Comparison of ENCODE assay signal across 8 cellular contexts in the genomic region with DNA sequence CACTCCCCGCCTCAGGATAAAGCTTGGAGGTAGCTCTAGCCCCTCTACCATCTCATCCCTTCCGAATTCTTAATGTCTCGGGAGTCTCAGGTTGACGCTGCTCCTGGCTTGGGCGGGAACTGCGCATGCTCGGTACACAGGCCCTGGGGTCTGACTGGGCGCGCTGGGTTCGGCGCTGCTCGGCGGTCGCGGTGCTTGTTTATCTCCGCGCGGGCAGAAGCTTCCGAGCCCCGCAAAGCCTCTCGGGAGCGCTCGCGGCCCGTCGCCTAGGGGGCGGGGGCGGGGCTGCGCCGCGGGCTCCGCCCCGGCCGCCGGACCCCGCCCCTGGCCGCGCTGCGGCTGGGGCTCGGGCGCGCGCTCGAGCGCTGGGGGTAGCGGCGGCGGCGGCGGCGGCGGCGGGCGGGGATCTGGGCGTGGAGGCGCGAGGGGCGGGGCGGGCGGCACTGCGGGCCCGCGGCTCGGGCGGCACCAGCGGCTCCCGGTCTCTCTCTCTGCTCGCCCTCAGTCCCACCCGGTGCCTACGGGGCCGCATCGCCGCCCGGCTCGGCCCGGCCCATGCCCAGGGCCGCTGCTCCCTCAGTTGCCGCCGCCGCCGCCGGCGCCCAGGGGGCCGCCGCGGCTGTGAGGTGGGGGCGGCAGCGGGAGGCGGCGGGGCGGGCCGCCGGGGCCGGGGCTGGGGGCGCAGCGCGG. TPM values are rescaled to one million over a fixed set of nuclear protein-coding genes. Genes with fewer than 3 reads are reported as not detected.
A peak's percentile ranks its signal among the peaks of the same experiment; 100 is the strongest.
DNase-seq lines count a peak whose midpoint lies in the region; ATAC-seq, FAIRE-seq and TF ChIP-seq lines count a peak whose summit lies in the region.

Gene RAP2A, plus strand, starts transcription at position 443 of the 690 bp plus-strand sequence. CDS start 302 bp downstream, outside the sequence.

- no peaks in the 10 kb centered on the region for H3K27me3 ChIP-seq in BE2C
- H3K27me3 ChIP-seq in HepG2 (ENCODE audit: control insufficient read depth in 1 of 2, insufficient read depth in 2 of 2, low read length in 2 of 2), result no peaks in the 10 kb centered on the region

- H2AFZ ChIP-seq in HepG2 (ENCODE audit: low read length), result no peak within 1 kb of the TSS

- POLR2A ChIA-PET in HepG2 (lab: Yijun Ruan, JAX), result interaction anchor here (0.9 to 1.8 kb wide), 11 partner anchors 11 to 1381 kb away, joined by 3 to 6 read pairs (median 4); partner anchors contain the start of genes MBNL2 and UGGT2

- BruUV-seq in HepG2 (replicated peaks; lab: Mats Ljungman, UMichigan), result no TSS peak

- CTCF ChIA-PET in HepG2 (lab: Yijun Ruan, JAX; ENCODE audit: low intra/inter-chr PET ratio, low total read pairs), result no interaction called here

- peak; percentile 57 to 72 for TF ChIP-seq POLR2A in HepG2 (IDR thresholded peaks at IDR 0.05; ENCODE audit: insufficient read depth in 1 of 2, low read depth in 2 of 2, low read length in 2 of 2)

- in situ Hi-C loops in HepG2 (cut with HindIII; ENCODE audit: extremely low pct_ligation_motif_present, low pct_unique_long_range_greater_than_20kb), result loop anchor here (5.0 kb wide), 1 partner anchor 143 kb away; no protein-coding TSS in a partner anchor

- intact Hi-C loops in HepG2 (cut with micrococcal nuclease; ENCODE audit: unreplicated experiment), result loop anchor here (10.0 kb wide), 1 partner anchor 209 kb away; the partner anchor contains the start of gene MBNL2

- H4K20me1 ChIP-seq in HepG2 (ENCODE audit: insufficient read depth, low read length), result no peaks in the 10 kb centered on the region

- no peak for FAIRE-seq in HepG2 (lab: Jason Lieb, UNC)

- ATAC-seq in GM19351 (IDR thresholded peaks at IDR 0.05; ENCODE audit: unreplicated experiment), result peak; percentile 45
- ATAC-seq in HG03520 (IDR thresholded peaks at IDR 0.05; ENCODE audit: unreplicated experiment), result peak; percentile 38
- ATAC-seq in HepG2, result peak; percentile 80

- WGBS in HepG2 (ENCODE audit: low lambda C conversion rate), result 2% methylated on average over 10 of the region's 97 CpGs

- no peak for TF ChIP-seq EP300 in HepG2 (IDR thresholded peaks at IDR 0.05; ENCODE audit: low read depth in 2 of 2, low read length in 2 of 2)
- TF ChIP-seq EP300 in HepG2 (CRISPR knock-in tag; IDR thresholded peaks at IDR 0.05; ENCODE audit: borderline replicate concordance), result no peak

- H3K4me3 ChIP-seq in BE2C (ENCODE audit: low read depth, low read length) (peak within 1 kb of the TSS; percentile 93), HepG2 (replicated peaks in 1 of 3; ENCODE audit: insufficient read depth in 1 of 3, low read depth in 2 of 3, low read length in 3 of 3) (peak within 1 kb of the TSS; percentile 86 to 90 (median 89))

- H3K4me1 ChIP-seq in BE2C (no peaks in the 10 kb centered on the region; the same call in 1 of the 2 replicates), HepG2 (ENCODE audit: insufficient read depth, low read length) (peaks cover 58% of the 10 kb centered on the region)

- H3K79me2 ChIP-seq in HepG2 (ENCODE audit: insufficient read depth, low read length), result peaks cover 32% of the 10 kb centered on the region

- H3K27ac ChIP-seq in HepG2 (ENCODE audit: extremely low read length, insufficient read depth, low read length), result peak within 1 kb of the TSS; percentile 96

- H3K36me3 ChIP-seq in BE2C (no peaks in the 10 kb centered on the region), HepG2 (replicated peaks in 1 of 2; ENCODE audit: control insufficient read depth in 1 of 2, insufficient read depth in 2 of 2, low read length in 2 of 2) (peaks cover 0 to 4% of the 10 kb centered on the region in 2 experiments; a peak in 1 of 5 replicates)

- H3K9ac ChIP-seq in HepG2 (ENCODE audit: insufficient read depth, low read depth, low read length), result peak within 1 kb of the TSS; percentile 90

- DNase-seq in BE2C (peak; percentile 96), NCI-H69 (lab: John Stamatoyannopoulos, UW) (peak; percentile 97), dedifferentiated amniotic fluid mesenchymal stem cell (ENCODE audit: extremely low spot score) (peak; percentile 88), HepG2 (ENCODE audit: low spot score) (peak; percentile 85)
- DNase-seq in activated CD4-positive, alpha-beta T cell treated with anti-CD3 and anti-CD28 coated beads, Interleukin-2, amount 50 U/mL, for 24 hours (ENCODE audit: low read depth in 1 of 2, low spot score in 1 of 2), result peak; percentile 72 to 89
- DNase-seq in stimulated activated CD4-positive, alpha-beta T cell treated with anti-CD3 and anti-CD28 coated beads, Interleukin-2, amount 100 ng/mL, for 48 hours, result peak; percentile 83 to 84

- peak; percentile 33; the same call in 1 of the 2 replicates for TF ChIP-seq RAD21 in HepG2 (CRISPR knock-in tag; IDR thresholded peaks at IDR 0.05)

- H3K9me3 ChIP-seq in BE2C (no peaks in the 10 kb centered on the region), HepG2 (ENCODE audit: low read length) (no peaks in the 10 kb centered on the region)

- TF ChIP-seq CTCF in BE2C (IDR thresholded peaks at IDR 0.05; ENCODE audit: low read depth, low read length) (no peak), HepG2 (CRISPR knock-in tag; IDR thresholded peaks at IDR 0.05) (peak; percentile 59)

- peak within 1 kb of the TSS; percentile 99 for H3K4me2 ChIP-seq in HepG2 (ENCODE audit: low read depth, low read length)

TF ChIP-seq in HepG2, 621 proteins besides CTCF, POLR2A, EP300 and RAD21 (continues in another document):
- no peak for TF ChIP-seq SCMH1 (CRISPR knock-in tag; IDR thresholded peaks at IDR 0.05; ENCODE audit: borderline replicate concordance)
- no peak for TF ChIP-seq NFATC3 (CRISPR knock-in tag; IDR thresholded peaks at IDR 0.05)
- TF ChIP-seq TBP (CRISPR knock-in tag; IDR thresholded peaks at IDR 0.05), result peak; percentile 39; the same call in 1 of the 2 replicates
- TF ChIP-seq, protein P1, sequence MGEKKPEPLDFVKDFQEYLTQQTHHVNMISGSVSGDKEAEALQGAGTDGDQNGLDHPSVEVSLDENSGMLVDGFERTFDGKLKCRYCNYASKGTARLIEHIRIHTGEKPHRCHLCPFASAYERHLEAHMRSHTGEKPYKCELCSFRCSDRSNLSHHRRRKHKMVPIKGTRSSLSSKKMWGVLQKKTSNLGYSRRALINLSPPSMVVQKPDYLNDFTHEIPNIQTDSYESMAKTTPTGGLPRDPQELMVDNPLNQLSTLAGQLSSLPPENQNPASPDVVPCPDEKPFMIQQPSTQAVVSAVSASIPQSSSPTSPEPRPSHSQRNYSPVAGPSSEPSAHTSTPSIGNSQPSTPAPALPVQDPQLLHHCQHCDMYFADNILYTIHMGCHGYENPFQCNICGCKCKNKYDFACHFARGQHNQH (CRISPR knock-in tag; IDR thresholded peaks at IDR 0.05), result no peak
- TF ChIP-seq ZNF570 (CRISPR knock-in tag; IDR thresholded peaks at IDR 0.05; ENCODE audit: borderline replicate concordance), result no peak
- TF ChIP-seq PPARG (CRISPR knock-in tag; conservative IDR thresholded peaks at IDR 0.05), result no peak
- TF ChIP-seq ZBTB8A (CRISPR knock-in tag; IDR thresholded peaks at IDR 0.05; ENCODE audit: borderline replicate concordance, low read depth), result no peak
- no peak for TF ChIP-seq TGIF2 (CRISPR knock-in tag; IDR thresholded peaks at IDR 0.05)
- no peak for TF ChIP-seq ZBTB7A (CRISPR knock-in tag; IDR thresholded peaks at IDR 0.05)
- TF ChIP-seq ZNF772 (CRISPR knock-in tag; IDR thresholded peaks at IDR 0.05), result no peak
- no peak for TF ChIP-seq ZNF124 (CRISPR knock-in tag; IDR thresholded peaks at IDR 0.05)
- 0 out of 2 replicates have a peak, but pooled peaks have one; percentile 31 for TF ChIP-seq NR0B2 (CRISPR knock-in tag; IDR thresholded peaks at IDR 0.05)
- TF ChIP-seq ZFP41 (CRISPR knock-in tag; IDR thresholded peaks at IDR 0.05; ENCODE audit: borderline replicate concordance), result no peak

RNA-seq across cellular contexts. Expression of gene RAP2A, which starts in this region (rescaled TPM):
- 24.7 TPM for polyA plus RNA-seq in BE2C (2012; ENCODE audit: insufficient read depth, insufficient read length, low read depth)
- total RNA-seq in HepG2 (2016; rRNA removed; fragmentation: Illumina TruSeq; extraction: Trizol), result 23.1 and 31.2 TPM in 2 replicates
- total RNA-seq in HepG2 (2016; cell fraction: cytosol; rRNA removed; fragmentation: Illumina TruSeq; extraction: Trizol; ENCODE audit: low read depth), result 8.2 and 8.3 TPM in 2 replicates
- 22.5 and 27.5 TPM in 2 replicates for total RNA-seq in HepG2 (2016; cell fraction: insoluble cytoplasmic fraction; rRNA removed; fragmentation: Illumina TruSeq; extraction: Trizol)
- 37.9 and 44.9 TPM in 2 replicates for total RNA-seq in HepG2 (2016; cell fraction: membrane; rRNA removed; fragmentation: Illumina TruSeq; extraction: Trizol)
- total RNA-seq in HepG2 (2016; cell fraction: nucleus; rRNA removed; fragmentation: Illumina TruSeq; extraction: Trizol), result 11.6 and 12.3 TPM in 2 replicates
- polyA plus RNA-seq in HepG2 (2011; rRNA removed), result 9.9 and 10.3 TPM in 2 replicates
- polyA plus RNA-seq in HepG2 (2011; cell fraction: cytosol; rRNA removed), result 3.2 and 5.4 TPM in 2 replicates
- polyA plus RNA-seq in HepG2 (2011; cell fraction: nucleus; rRNA removed), result 3.2 and 3.5 TPM in 2 replicates
- 11.4 and 12.1 TPM in 2 replicates for polyA plus RNA-seq in HepG2 (2012)
- polyA plus RNA-seq in HepG2 (2016; cell fraction: cytosol; fragmentation: Illumina TruSeq; extraction: Trizol; ENCODE audit: low read depth), result 8.7 and 9.1 TPM in 2 replicates
- 23.3 and 25.3 TPM in 2 replicates for polyA plus RNA-seq in HepG2 (2016; cell fraction: insoluble cytoplasmic fraction; fragmentation: Illumina TruSeq; extraction: Trizol; ENCODE audit: low read depth)
- 20.5 and 25.5 TPM in 2 replicates for polyA plus RNA-seq in HepG2 (2016; cell fraction: membrane; fragmentation: Illumina TruSeq; extraction: Trizol; ENCODE audit: low read depth)
- 12.6 TPM in 2 replicates for polyA plus RNA-seq in HepG2 (2016; cell fraction: nucleus; fragmentation: Illumina TruSeq; extraction: Trizol; ENCODE audit: insufficient read depth, low read depth)
- 44.2 and 45.5 TPM in 2 replicates for polyA minus RNA-seq in HepG2 (2011; rRNA and poly(A)+ RNA removed; ENCODE audit: low replicate concordance)
- polyA minus RNA-seq in HepG2 (2011; cell fraction: cytosol; rRNA and poly(A)+ RNA removed), result 14.5 and 18.9 TPM in 2 replicates
- polyA minus RNA-seq in HepG2 (2011; cell fraction: nucleus; rRNA and poly(A)+ RNA removed), result 12.9 and 17.0 TPM in 2 replicates

Comparison
In these comparisons a context has a peak if more than half of its experiments do, and no peak if none do; other contexts are left out.
1. Peak in every context shown above with its lines: DNase-seq, ATAC-seq, H3K4me3 ChIP-seq and H3K27ac ChIP-seq.